In genomic region chr14:62921466-62921865, GRCh38 we compare ENCODE assay signal across 19 cellular contexts.
A peak's percentile ranks its signal among the peaks of the same experiment; 100 is the strongest.
DNase-seq lines count a peak whose midpoint lies in the region; ATAC-seq and TF ChIP-seq lines count a peak whose summit lies in the region.
"Had no signal": no experiment of that assay in that cellular context is flagged by ENCODE, and none has a peak within 500 bp of the region (broad histone marks: within the 10 kb centered on the region; RNA-seq: fewer than 3 reads in every experiment).

No MANE protein-coding gene starts in this region.

- BruUV-seq in OCI-LY7 (replicated peaks; lab: Mats Ljungman, UMichigan) = no TSS peak

- H3K9me3 Mint-ChIP-seq in activated T-cell treated with anti-CD3 and anti-CD28 coated beads, Interleukin-2, amount 50 U/mL, for 4 hours = peaks cover 3% of the 10 kb centered on the region

- DNase-seq in SK-N-SH (no peak), amniotic epithelial cell (ENCODE audit: low read depth) (peak; percentile 78), fibroblast of pulmonary artery (ENCODE audit: low read depth) (peak; percentile 1), smooth muscle cell (lab: John Stamatoyannopoulos, UW; ENCODE audit: unreplicated experiment) (no peak), NCI-H2196 treated with DMSO at 0.1 percent for 48 hours (lab: John Stamatoyannopoulos, UW; ENCODE audit: unreplicated experiment) (no peak), OCI-LY7 (ENCODE audit: low spot score) (no peak)
- DNase-seq in activated T-cell treated with anti-CD3 and anti-CD28 coated beads, Interleukin-2, amount 50 U/mL, for 4 hours = no peak
- DNase-seq: Calu3; CD8-positive, alpha-beta T cell; DMS79 treated with DMSO at 0.1 percent for 48 hours; GOT3; H7 had no signal

- POLR2A ChIA-PET in SK-N-SH (lab: Yijun Ruan, JAX) (no interaction called here), OCI-LY7 (lab: Charles Lee) (interaction anchor here (1.0 kb wide), 1 partner anchor 29 kb away, joined by 3 read pairs; no protein-coding TSS in a partner anchor)

- ATAC-seq in SK-N-SH treated with all-trans-retinoic acid at 6 μM for 48 hours = no peak
- no peak for ATAC-seq in activated T-cell treated with anti-CD3 and anti-CD28 coated beads, Interleukin-2, amount 50 U/mL, for 4 hours
- ATAC-seq: A549; CD8-positive, alpha-beta T cell; GM12878 had no signal

- H4K20me1 ChIP-seq in SK-N-SH (ENCODE audit: insufficient read depth) = no peaks in the 10 kb centered on the region
- H4K20me1 ChIP-seq in smooth muscle cell (ENCODE audit: low read depth) = no peaks in the 10 kb centered on the region
- H4K20me1 ChIP-seq in OCI-LY7 (ENCODE audit: insufficient read depth, low read length) = no peaks in the 10 kb centered on the region
- H4K20me1 ChIP-seq: BLaER1 treated with 17β-estradiol and CSF1 and Interleukin-3, amounts not matched to agents 10 nM and 100 nM had no signal

- H3K27me3 ChIP-seq in SK-N-SH (ENCODE audit: insufficient read depth) (no peaks in the 10 kb centered on the region), smooth muscle cell (ENCODE audit: low read depth) (no peaks in the 10 kb centered on the region)
- H3K27me3 ChIP-seq: BLaER1 treated with 17β-estradiol and CSF1 and Interleukin-3, amounts not matched to agents 10 nM and 100 nM had no signal

- H3K4me1 Mint-ChIP-seq in activated T-cell treated with anti-CD3 and anti-CD28 coated beads, Interleukin-2, amount 50 U/mL, for 4 hours (ENCODE audit: low read depth) = no peaks in the 10 kb centered on the region
- H3K4me1 Mint-ChIP-seq: IgD-negative memory B cell had no signal

- H3K27ac ChIP-seq in SK-N-SH (ENCODE audit: low read depth in 2 of 2, low read length in 1 of 2) (no peak overlapping the region), smooth muscle cell (ENCODE audit: low read depth) (no peak overlapping the region), OCI-LY7 (ENCODE audit: low read depth, low read length, poor library complexity, severe bottlenecking) (no peak overlapping the region)
- H3K27ac ChIP-seq: 22Rv1; A549; BLaER1 treated with 17β-estradiol and CSF1 and Interleukin-3, amounts not matched to agents 10 nM and 100 nM; HL-60 had no signal

- intact Hi-C loops in OCI-LY7 (cut with micrococcal nuclease; ENCODE audit: unreplicated experiment) = no loop called here

- WGBS in SK-N-SH (ENCODE audit: low lambda C conversion rate) = 50% methylated on average over 1 of the region's 1 CpG
- 82% methylated on average over 1 of the region's 1 CpG for WGBS in smooth muscle cell (ENCODE audit: low lambda C conversion rate)

- H3K4me1 ChIP-seq in SK-N-SH (ENCODE audit: control insufficient read depth in 1 of 2, insufficient read depth in 2 of 2, low read depth in 1 of 2, low read length in 1 of 2) = no peaks in the 10 kb centered on the region
- no peaks in the 10 kb centered on the region for H3K4me1 ChIP-seq in smooth muscle cell (ENCODE audit: low read depth)
- H3K4me1 ChIP-seq in OCI-LY7 (ENCODE audit: insufficient read depth, low read length, poor library complexity, severe bottlenecking) = no peaks in the 10 kb centered on the region
- H3K4me1 ChIP-seq: A549; BLaER1 treated with 17β-estradiol and CSF1 and Interleukin-3, amounts not matched to agents 10 nM and 100 nM had no signal

- H3K9ac ChIP-seq in SK-N-SH = no peak overlapping the region
- no peak overlapping the region for H3K9ac ChIP-seq in smooth muscle cell (ENCODE audit: low read depth)
- H3K9ac ChIP-seq: BLaER1 treated with 17β-estradiol and CSF1 and Interleukin-3, amounts not matched to agents 10 nM and 100 nM had no signal

- no peaks in the 10 kb centered on the region for H3K79me2 ChIP-seq in SK-N-SH (ENCODE audit: insufficient read depth)
- H3K79me2 ChIP-seq in smooth muscle cell (ENCODE audit: low read depth) = no peaks in the 10 kb centered on the region
- no peaks in the 10 kb centered on the region for H3K79me2 ChIP-seq in OCI-LY7 (ENCODE audit: insufficient read depth, low read depth, low read length)

- no peaks in the 10 kb centered on the region for H3K36me3 Mint-ChIP-seq in activated T-cell treated with anti-CD3 and anti-CD28 coated beads, Interleukin-2, amount 50 U/mL, for 4 hours (ENCODE audit: insufficient read depth)
- H3K36me3 Mint-ChIP-seq: CD8-positive, alpha-beta T cell; IgD-negative memory B cell had no signal

- H3K9me3 ChIP-seq in SK-N-SH = no peaks in the 10 kb centered on the region
- H3K9me3 ChIP-seq in smooth muscle cell (replicated peaks; ENCODE audit: low read depth) = no peaks in the 10 kb centered on the region
- no peaks in the 10 kb centered on the region for H3K9me3 ChIP-seq in OCI-LY7 (ENCODE audit: low read length)
- H3K9me3 ChIP-seq: A549; BLaER1 treated with 17β-estradiol and CSF1 and Interleukin-3, amounts not matched to agents 10 nM and 100 nM had no signal

- TF ChIP-seq EP300 in SK-N-SH (IDR thresholded peaks at IDR 0.05; ENCODE audit: borderline replicate concordance in 1 of 2, low read depth in 1 of 2, low read length in 1 of 2) = no peak

- H3K36me3 ChIP-seq in SK-N-SH (replicated peaks in 1 of 2; ENCODE audit: control insufficient read depth in 1 of 2, insufficient read depth in 2 of 2, low read length in 1 of 2) (no peaks in the 10 kb centered on the region), smooth muscle cell (ENCODE audit: low read depth) (no peaks in the 10 kb centered on the region), OCI-LY7 (ENCODE audit: insufficient read depth, low read length) (no peaks in the 10 kb centered on the region)
- H3K36me3 ChIP-seq: BLaER1 treated with 17β-estradiol and CSF1 and Interleukin-3, amounts not matched to agents 10 nM and 100 nM had no signal

- H2AFZ ChIP-seq in SK-N-SH (ENCODE audit: low read depth) = no peak overlapping the region
- H2AFZ ChIP-seq in smooth muscle cell (ENCODE audit: low read depth) = peak overlapping the region; percentile 21
- no peak overlapping the region for H2AFZ ChIP-seq in OCI-LY7 (ENCODE audit: low read length)

- H3K9me2 ChIP-seq in SK-N-SH (no peaks in the 10 kb centered on the region), OCI-LY7 (ENCODE audit: insufficient read depth, low read length) (no peaks in the 10 kb centered on the region)

- H3K4me3 ChIP-seq in SK-N-SH (ENCODE audit: low read depth in 2 of 2, low read length in 1 of 2) (no peak overlapping the region), fibroblast of pulmonary artery (replicated peaks; ENCODE audit: low read depth, low read length) (no peak overlapping the region), smooth muscle cell (no peak overlapping the region), OCI-LY7 (ENCODE audit: low read depth, low read length, poor library complexity, severe bottlenecking) (no peak overlapping the region)
- H3K4me3 ChIP-seq: A549; BLaER1 treated with 17β-estradiol and CSF1 and Interleukin-3, amounts not matched to agents 10 nM and 100 nM; GM12878 had no signal

- TF ChIP-seq CTCF in SK-N-SH (IDR thresholded peaks at IDR 0.05) (no peak), fibroblast of pulmonary artery (IDR thresholded peaks at IDR 0.05; ENCODE audit: low read length, missing control alignments) (no peak), smooth muscle cell (IDR thresholded peaks at IDR 0.05; ENCODE audit: borderline replicate concordance, insufficient read depth, poor library complexity, severe bottlenecking) (no peak), OCI-LY7 (conservative IDR thresholded peaks at IDR 0.05; ENCODE audit: low read length) (no peak)

- CTCF ChIA-PET in SK-N-SH (lab: Yijun Ruan, JAX) = interaction anchor here (1.3 kb wide), 1 partner anchor 14 kb away, joined by 4 read pairs; no protein-coding TSS in a partner anchor
- CTCF ChIA-PET in OCI-LY7 (lab: Charles Lee; ENCODE audit: unreplicated experiment) = no interaction called here

- H3K27me3 Mint-ChIP-seq in activated T-cell treated with anti-CD3 and anti-CD28 coated beads, Interleukin-2, amount 50 U/mL, for 4 hours (ENCODE audit: low read depth) = no peaks in the 10 kb centered on the region
- H3K27me3 Mint-ChIP-seq: IgD-negative memory B cell had no signal

- H3K4me3 Mint-ChIP-seq in activated T-cell treated with anti-CD3 and anti-CD28 coated beads, Interleukin-2, amount 50 U/mL, for 4 hours = no peak overlapping the region
- H3K4me3 Mint-ChIP-seq: CD8-positive, alpha-beta T cell; IgD-negative memory B cell had no signal

- H3K4me2 ChIP-seq in SK-N-SH = no peak overlapping the region
- H3K4me2 ChIP-seq in smooth muscle cell = no peak overlapping the region
- H3K4me2 ChIP-seq in OCI-LY7 (ENCODE audit: low read length) = no peak overlapping the region
- H3K4me2 ChIP-seq: A549; BLaER1 treated with 17β-estradiol and CSF1 and Interleukin-3, amounts not matched to agents 10 nM and 100 nM had no signal

- no peak for TF ChIP-seq RAD21 in SK-N-SH (IDR thresholded peaks at IDR 0.05; ENCODE audit: low read length)

- H3F3A ChIP-seq in SK-N-SH (replicated peaks; ENCODE audit: insufficient read depth) (no peaks in the 10 kb centered on the region), smooth muscle cell (ENCODE audit: low read depth) (no peaks in the 10 kb centered on the region)

TF ChIP-seq in SK-N-SH treated with all-trans-retinoic acid at 6 μM for 48 hours, 23 proteins besides CTCF, POLR2A, EP300 and RAD21:
- peak; percentile 47 for TF ChIP-seq ISL1 (CRISPR knock-in tag; IDR thresholded peaks at IDR 0.05)
- no peak for TF ChIP-seq GLIS3 (CRISPR knock-in tag; IDR thresholded peaks at IDR 0.05)

TF ChIP-seq in SK-N-SH, 30 proteins besides CTCF, POLR2A, EP300 and RAD21 (continues in another document):
- TF ChIP-seq RCOR1 (IDR thresholded peaks at IDR 0.05; ENCODE audit: low read length) = no peak
- no peak for TF ChIP-seq PBX3 (IDR thresholded peaks at IDR 0.05)
- no peak for TF ChIP-seq RFX5 (IDR thresholded peaks at IDR 0.05; ENCODE audit: low read length)
- TF ChIP-seq FOSL2 (IDR thresholded peaks at IDR 0.05; ENCODE audit: borderline replicate concordance, low read depth) = no peak
- TF ChIP-seq CHD2 (IDR thresholded peaks at IDR 0.05; ENCODE audit: low read length, partially characterized antibody) = no peak
- no peak for TF ChIP-seq FOXM1 (IDR thresholded peaks at IDR 0.05; ENCODE audit: low read depth)
- TF ChIP-seq YY1 (IDR thresholded peaks at IDR 0.05; ENCODE audit: low read depth) = no peak
- no peak for TF ChIP-seq POLR2AphosphoS5 (IDR thresholded peaks at IDR 0.05; ENCODE audit: low read depth, low read length)
- TF ChIP-seq TAF1 (IDR thresholded peaks at IDR 0.05; ENCODE audit: borderline replicate concordance, low read depth, low read length) = no peak

Comparison
In these comparisons a context has a peak if more than half of its experiments do, and no peak if none do; other contexts are left out.
1. DNase-seq: peak in amniotic epithelial cell (single experiment) and fibroblast of pulmonary artery (single experiment); none in SK-N-SH (single experiment), smooth muscle cell (single experiment), NCI-H2196 treated with DMSO at 0.1 percent for 48 hours (single experiment), OCI-LY7 (single experiment) and activated T-cell treated with anti-CD3 and anti-CD28 coated beads, Interleukin-2, amount 50 U/mL, for 4 hours (single experiment).